ENCODE assay signal across 10 cellular contexts in genomic region chr20:8213831-8214587, GRCh38.
DNase-seq lines count a peak whose midpoint lies in the region; ATAC-seq and TF ChIP-seq lines count a peak whose summit lies in the region.
"Had no signal": no experiment of that assay in that cellular context is flagged by ENCODE, and none has a peak within 500 bp of the region (broad histone marks: within the 10 kb centered on the region; RNA-seq: fewer than 3 reads in every experiment).

No MANE protein-coding gene starts in this region.

- H3K9me3 Mint-ChIP-seq in activated naive CD4-positive, alpha-beta T cell treated with anti-CD3 and anti-CD28 coated beads, Interleukin-2, amount 10 ng/mL, durations not matched to agents 7 days and 5 days: no peaks in the 10 kb centered on the region
- peaks cover 3% of the 10 kb centered on the region for H3K9me3 Mint-ChIP-seq in activated T-helper 1 cell treated with anti-CD3 and anti-CD28 coated beads, Interleukin-12 subunit alpha, Interleukin-12 subunit beta, Interleukin-2, Interleukin-4 antibody, amounts not matched to agents 30 ng/mL and 10 ng/mL and 1 ng/mL, durations not matched to agents 14 hours and 24 hours and 36 hours

- H3K9me3 ChIP-seq in subcutaneous abdominal adipose tissue (ENCODE audit: control insufficient read depth in 5 of 5, low read length in 5 of 5): no peaks in the 10 kb centered on the region
- no peaks in the 10 kb centered on the region for H3K9me3 ChIP-seq in suprapubic skin
- no peaks in the 10 kb centered on the region for H3K9me3 ChIP-seq in osteoblast (ENCODE audit: low read depth, low read length)
- no peaks in the 10 kb centered on the region for H3K9me3 ChIP-seq in tibial nerve
- H3K9me3 ChIP-seq: ovary had no signal

- H3K4me2 ChIP-seq in osteoblast (ENCODE audit: insufficient read depth, low read length): no peak overlapping the region

- H3K27ac ChIP-seq in subcutaneous abdominal adipose tissue (ENCODE audit: low read depth, low read length) (peak overlapping the region; percentile 19), suprapubic skin (no peak overlapping the region), osteoblast (ENCODE audit: low read depth, low read length) (no peak overlapping the region), tibial nerve (peak overlapping the region in 1 of 4 donors; percentile 25)
- H3K27ac ChIP-seq: ovary had no signal

- H3K4me1 Mint-ChIP-seq in activated naive CD4-positive, alpha-beta T cell treated with anti-CD3 and anti-CD28 coated beads, Interleukin-2, amount 10 ng/mL, durations not matched to agents 7 days and 5 days: peaks cover 24% of the 10 kb centered on the region
- peaks cover 75% of the 10 kb centered on the region for H3K4me1 Mint-ChIP-seq in activated T-helper 1 cell treated with anti-CD3 and anti-CD28 coated beads, Interleukin-12 subunit alpha, Interleukin-12 subunit beta, Interleukin-2, Interleukin-4 antibody, amounts not matched to agents 30 ng/mL and 10 ng/mL and 1 ng/mL, durations not matched to agents 14 hours and 24 hours and 36 hours (ENCODE audit: low read depth)

- no peak for TF ChIP-seq EP300 in suprapubic skin (IDR thresholded peaks at IDR 0.05)
- TF ChIP-seq EP300 in tibial nerve (IDR thresholded peaks at IDR 0.05): no peak

- no peaks in the 10 kb centered on the region for H3K36me3 ChIP-seq in subcutaneous abdominal adipose tissue (ENCODE audit: control insufficient read depth in 5 of 5, insufficient read depth in 5 of 5, low read length in 5 of 5)
- no peaks in the 10 kb centered on the region for H3K36me3 ChIP-seq in suprapubic skin
- H3K36me3 ChIP-seq in osteoblast (ENCODE audit: insufficient read depth, low read length): no peaks in the 10 kb centered on the region
- H3K36me3 ChIP-seq in tibial nerve: no peaks in the 10 kb centered on the region
- H3K36me3 ChIP-seq: ovary had no signal

- H3K36me3 Mint-ChIP-seq in activated naive CD4-positive, alpha-beta T cell treated with anti-CD3 and anti-CD28 coated beads, Interleukin-2, amount 10 ng/mL, durations not matched to agents 7 days and 5 days: no peaks in the 10 kb centered on the region
- H3K36me3 Mint-ChIP-seq in activated T-helper 1 cell treated with anti-CD3 and anti-CD28 coated beads, Interleukin-12 subunit alpha, Interleukin-12 subunit beta, Interleukin-2, Interleukin-4 antibody, amounts not matched to agents 30 ng/mL and 10 ng/mL and 1 ng/mL, durations not matched to agents 14 hours and 24 hours and 36 hours (ENCODE audit: low read depth): peaks cover 8% of the 10 kb centered on the region

- peak overlapping the region in 2 of 5 donors; percentile 25 to 53 for H3K9ac ChIP-seq in subcutaneous abdominal adipose tissue (ENCODE audit: low read length in 5 of 5)

- intact Hi-C loops in activated T-helper 1 cell treated with anti-CD3 and anti-CD28 coated beads, Interleukin-12 subunit alpha, Interleukin-12 subunit beta, Interleukin-2, Interleukin-4 antibody, amounts not matched to agents 30 ng/mL and 10 ng/mL and 1 ng/mL, durations not matched to agents 14 hours and 24 hours and 36 hours (cut with micrococcal nuclease): loop anchor here (5.0 to 10.0 kb wide), 6 partner anchors 58 to 531 kb away; partner anchors contain the start of gene TMX4

- DNase-seq in activated naive CD4-positive, alpha-beta T cell treated with anti-CD3 and anti-CD28 coated beads, Interleukin-2, amount 10 ng/mL, durations not matched to agents 7 days and 5 days: peak; percentile 22
- no peak for DNase-seq in activated naive CD4-positive, alpha-beta T cell (lab: John Stamatoyannopoulos, UW)
- peak; percentile 4 for DNase-seq in activated T-helper 1 cell treated with anti-CD3 and anti-CD28 coated beads, Interleukin-12 subunit alpha, Interleukin-12 subunit beta, Interleukin-2, Interleukin-4 antibody, amounts not matched to agents 30 ng/mL and 10 ng/mL and 1 ng/mL, durations not matched to agents 14 hours and 24 hours and 36 hours (ENCODE audit: low spot score)
- no peak for DNase-seq in suprapubic skin (ENCODE audit: low spot score in 2 of 2)
- DNase-seq in osteoblast (ENCODE audit: insufficient read length, low spot score, missing footprints): no peak
- DNase-seq in tibial nerve (ENCODE audit: low spot score in 2 of 2): no peak
- DNase-seq: NCI-H1092 treated with DMSO at 0.1 percent for 48 hours, ovary had no signal

- H3K4me3 ChIP-seq in subcutaneous abdominal adipose tissue (ENCODE audit: low read depth in 1 of 5, low read length in 5 of 5) (peak overlapping the region in 3 of 5 donors; percentile 38 to 50 (median 38)), suprapubic skin (no peak overlapping the region), osteoblast (ENCODE audit: insufficient read depth, low read length) (no peak overlapping the region), tibial nerve (no peak overlapping the region)
- H3K4me3 ChIP-seq: ovary had no signal

- H3K27me3 ChIP-seq in subcutaneous abdominal adipose tissue (ENCODE audit: control insufficient read depth in 5 of 5, insufficient read depth in 4 of 5, low read length in 5 of 5) (no peaks in the 10 kb centered on the region), suprapubic skin (no peaks in the 10 kb centered on the region), osteoblast (ENCODE audit: insufficient read depth, low read length) (no peaks in the 10 kb centered on the region), tibial nerve (no peaks in the 10 kb centered on the region)
- H3K27me3 ChIP-seq: ovary had no signal

- H3K79me2 ChIP-seq in osteoblast (ENCODE audit: insufficient read depth, low read length): no peaks in the 10 kb centered on the region

- H4K20me1 ChIP-seq in osteoblast (ENCODE audit: insufficient read depth, low read length): no peaks in the 10 kb centered on the region

- TF ChIP-seq CTCF in suprapubic skin (IDR thresholded peaks at IDR 0.05) (no peak), osteoblast (IDR thresholded peaks at IDR 0.05; ENCODE audit: extremely low read depth, low read depth, low read length) (no peak), tibial nerve (IDR thresholded peaks at IDR 0.05) (no peak)

- H3K4me1 ChIP-seq in subcutaneous abdominal adipose tissue (ENCODE audit: control insufficient read depth in 5 of 5, insufficient read depth in 5 of 5, low read length in 5 of 5) (peaks cover 0 to 16% (median 0%) of the 10 kb centered on the region in 5 donors), suprapubic skin (no peaks in the 10 kb centered on the region), osteoblast (ENCODE audit: insufficient read depth, low read length) (peaks cover 3% of the 10 kb centered on the region), tibial nerve (peaks cover 0 to 23% (median 4%) of the 10 kb centered on the region in 4 donors)

- peak overlapping the region; percentile 53 for H3K4me3 Mint-ChIP-seq in activated naive CD4-positive, alpha-beta T cell treated with anti-CD3 and anti-CD28 coated beads, Interleukin-2, amount 10 ng/mL, durations not matched to agents 7 days and 5 days
- peak overlapping the region; percentile 78 for H3K4me3 Mint-ChIP-seq in activated T-helper 1 cell treated with anti-CD3 and anti-CD28 coated beads, Interleukin-12 subunit alpha, Interleukin-12 subunit beta, Interleukin-2, Interleukin-4 antibody, amounts not matched to agents 30 ng/mL and 10 ng/mL and 1 ng/mL, durations not matched to agents 14 hours and 24 hours and 36 hours

- peak overlapping the region; percentile 66 for H3K27ac Mint-ChIP-seq in activated naive CD4-positive, alpha-beta T cell treated with anti-CD3 and anti-CD28 coated beads, Interleukin-2, amount 10 ng/mL, durations not matched to agents 7 days and 5 days
- peak overlapping the region; percentile 78 for H3K27ac Mint-ChIP-seq in activated T-helper 1 cell treated with anti-CD3 and anti-CD28 coated beads, Interleukin-12 subunit alpha, Interleukin-12 subunit beta, Interleukin-2, Interleukin-4 antibody, amounts not matched to agents 30 ng/mL and 10 ng/mL and 1 ng/mL, durations not matched to agents 14 hours and 24 hours and 36 hours

- WGBS in suprapubic skin: 80% methylated on average over 12 of the region's 12 CpGs
- WGBS in tibial nerve, 2 donors: 80 to 87% methylated on average over 12 of the region's 12 CpGs

- H3K27me3 Mint-ChIP-seq in activated naive CD4-positive, alpha-beta T cell treated with anti-CD3 and anti-CD28 coated beads, Interleukin-2, amount 10 ng/mL, durations not matched to agents 7 days and 5 days: peaks cover 4% of the 10 kb centered on the region
- H3K27me3 Mint-ChIP-seq in activated T-helper 1 cell treated with anti-CD3 and anti-CD28 coated beads, Interleukin-12 subunit alpha, Interleukin-12 subunit beta, Interleukin-2, Interleukin-4 antibody, amounts not matched to agents 30 ng/mL and 10 ng/mL and 1 ng/mL, durations not matched to agents 14 hours and 24 hours and 36 hours (ENCODE audit: insufficient read depth): peaks cover 2% of the 10 kb centered on the region

- peak; percentile 81 for ATAC-seq in HG02970 (IDR thresholded peaks at IDR 0.05; ENCODE audit: low FRiP score, unreplicated experiment)

- no peak for TF ChIP-seq POLR2A in suprapubic skin (IDR thresholded peaks at IDR 0.05)
- TF ChIP-seq POLR2A in tibial nerve (IDR thresholded peaks at IDR 0.05): no peak

- CTCF ChIA-PET in activated naive CD4-positive, alpha-beta T cell treated with anti-CD3 and anti-CD28 coated beads, Interleukin-2, amount 10 ng/mL, durations not matched to agents 7 days and 5 days (lab: Charles Lee): no interaction called here

- H2AFZ ChIP-seq in osteoblast (ENCODE audit: low read length): no peak overlapping the region

Comparison
In these comparisons a context has a peak if more than half of its experiments do, and no peak if none do; other contexts are left out.
1. DNase-seq: peak in activated naive CD4-positive, alpha-beta T cell treated with anti-CD3 and anti-CD28 coated beads, Interleukin-2, amount 10 ng/mL, durations not matched to agents 7 days and 5 days (single experiment) and activated T-helper 1 cell treated with anti-CD3 and anti-CD28 coated beads, Interleukin-12 subunit alpha, Interleukin-12 subunit beta, Interleukin-2, Interleukin-4 antibody, amounts not matched to agents 30 ng/mL and 10 ng/mL and 1 ng/mL, durations not matched to agents 14 hours and 24 hours and 36 hours (single experiment); none in activated naive CD4-positive, alpha-beta T cell (0 of 4), suprapubic skin (0 of 2), osteoblast (single experiment) and tibial nerve (0 of 2).
2. H3K4me3 ChIP-seq: peak in subcutaneous abdominal adipose tissue (3 of 5); none in suprapubic skin (single experiment), osteoblast (single experiment) and tibial nerve (0 of 4).